Comparison of ENCODE assay signal across 8 cellular contexts in the genomic region with DNA sequence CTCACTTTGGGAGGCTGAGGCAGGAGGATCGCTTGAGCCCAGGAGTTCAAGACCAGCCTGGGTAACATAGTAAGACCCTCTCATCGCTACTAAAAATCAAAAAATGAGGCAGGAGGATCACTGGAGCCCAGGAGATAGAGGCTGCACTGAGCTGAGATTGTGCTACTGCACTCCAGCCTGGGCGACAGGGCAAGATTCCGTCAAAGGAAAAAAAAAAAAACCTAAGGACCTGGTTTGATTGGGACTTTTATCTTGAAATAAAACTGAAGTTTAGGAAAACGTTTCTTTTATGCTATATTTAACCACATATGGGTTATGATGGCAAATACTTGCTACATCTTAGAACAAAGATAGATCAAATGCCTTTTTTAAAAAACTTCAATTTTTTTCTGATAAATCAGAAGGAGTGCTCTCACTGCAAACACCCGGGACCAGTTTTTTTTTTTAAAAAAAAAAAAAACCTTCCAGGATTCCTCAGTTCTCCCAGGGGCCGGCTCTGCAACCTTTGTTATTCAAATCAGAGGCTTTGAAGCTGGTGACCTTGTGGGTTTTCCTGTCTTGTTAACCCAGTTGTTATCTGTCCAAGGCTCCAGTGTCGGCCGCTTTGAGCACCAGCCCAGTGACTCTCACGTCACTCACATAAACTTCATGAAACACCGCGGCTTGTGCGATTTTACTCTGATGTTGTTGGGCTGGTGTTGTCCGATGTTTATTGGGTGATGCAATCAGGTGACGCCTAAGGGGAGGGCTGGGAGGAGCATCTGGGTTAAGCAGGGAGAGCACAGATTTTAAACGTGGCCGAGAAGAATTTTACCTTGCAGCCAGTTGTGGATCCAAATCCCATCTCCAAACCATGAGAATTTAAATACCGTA. TPM values are rescaled to one million over a fixed set of nuclear protein-coding genes. Genes with fewer than 3 reads are reported as not detected.
A peak's percentile ranks its signal among the peaks of the same experiment; 100 is the strongest.
DNase-seq lines count a peak whose midpoint lies in the region; ATAC-seq and TF ChIP-seq lines count a peak whose summit lies in the region.

No MANE protein-coding gene starts in this region.

- peak overlapping the region; percentile 0 for H3K27ac Mint-ChIP-seq in stimulated activated naive CD8-positive, alpha-beta T cell treated with anti-CD3 and anti-CD28 coated beads, Interleukin-15, Interleukin-2, amounts not matched to agents 100 ng/mL and 50 ng/mL, for 24 hours

- no peak for TF ChIP-seq CTCF in left lung (IDR thresholded peaks at IDR 0.05)

- H3K4me1 Mint-ChIP-seq in stimulated activated naive CD8-positive, alpha-beta T cell treated with anti-CD3 and anti-CD28 coated beads, Interleukin-15, Interleukin-2, amounts not matched to agents 100 ng/mL and 50 ng/mL, for 24 hours (ENCODE audit: low read depth): no peaks in the 10 kb centered on the region

- no peaks in the 10 kb centered on the region for H4K20me1 ChIP-seq in BLaER1 treated with 17β-estradiol and CSF1 and Interleukin-3, amounts not matched to agents 10 nM and 100 nM

- ATAC-seq in left lung: peak; percentile 91
- no peak for ATAC-seq in GM21528 (IDR thresholded peaks at IDR 0.05; ENCODE audit: low FRiP score, unreplicated experiment)
- ATAC-seq in HG02763 (IDR thresholded peaks at IDR 0.05; ENCODE audit: unreplicated experiment): no peak

- H3K27me3 Mint-ChIP-seq in stimulated activated naive CD8-positive, alpha-beta T cell treated with anti-CD3 and anti-CD28 coated beads, Interleukin-15, Interleukin-2, amounts not matched to agents 100 ng/mL and 50 ng/mL, for 24 hours: no peaks in the 10 kb centered on the region

- peak overlapping the region; percentile 62 to 94 (median 76) for H3K4me2 ChIP-seq in BLaER1 treated with 17β-estradiol and CSF1 and Interleukin-3, amounts not matched to agents 10 nM and 100 nM

- intact Hi-C loops in left lung (cut with DNase I): no loop called here

- DNase-seq in RPMI7951 (ENCODE audit: low read depth) (peak; percentile 49), left lung (peak in 1 of 2 donors; percentile 55)
- peak; percentile 39 for DNase-seq in central memory CD4-positive, alpha-beta T cell

- no peaks in the 10 kb centered on the region for H3K9me3 ChIP-seq in BLaER1 treated with 17β-estradiol and CSF1 and Interleukin-3, amounts not matched to agents 10 nM and 100 nM (replicated peaks in 1 of 11)
- H3K9me3 ChIP-seq in HUES6 (ENCODE audit: control insufficient read depth, insufficient read depth, low read depth, low read length) (no peaks in the 10 kb centered on the region), left lung (no peaks in the 10 kb centered on the region)

- H3K4me3 ChIP-seq in BLaER1 treated with 17β-estradiol and CSF1 and Interleukin-3, amounts not matched to agents 10 nM and 100 nM: peak overlapping the region in 3 of 10 experiments; percentile 6 to 34 (median 11); a peak in 3 of 20 replicates
- H3K4me3 ChIP-seq in HUES6 (ENCODE audit: low read depth, low read length) (peak overlapping the region; percentile 33), left lung (no peak overlapping the region)

- peak overlapping the region in 9 of 11 experiments; percentile 18 to 66 (median 56); a peak in 15 of 22 replicates for H3K9ac ChIP-seq in BLaER1 treated with 17β-estradiol and CSF1 and Interleukin-3, amounts not matched to agents 10 nM and 100 nM
- H3K9ac ChIP-seq in HUES6 (ENCODE audit: low read length): peak overlapping the region; percentile 84

- peaks cover 15 to 46% (median 31%) of the 10 kb centered on the region in 10 experiments; a peak in 19 of 20 replicates for H3K4me1 ChIP-seq in BLaER1 treated with 17β-estradiol and CSF1 and Interleukin-3, amounts not matched to agents 10 nM and 100 nM
- H3K4me1 ChIP-seq in HUES6 (ENCODE audit: control insufficient read depth, insufficient read depth, low read length) (peaks cover 29% of the 10 kb centered on the region), left lung (no peaks in the 10 kb centered on the region)

- no peaks in the 10 kb centered on the region for H3K27me3 ChIP-seq in BLaER1 treated with 17β-estradiol and CSF1 and Interleukin-3, amounts not matched to agents 10 nM and 100 nM
- no peaks in the 10 kb centered on the region for H3K27me3 ChIP-seq in HUES6 (ENCODE audit: control insufficient read depth, insufficient read depth, low read length)
- H3K27me3 ChIP-seq in left lung: peaks cover 0 to 5% of the 10 kb centered on the region in 2 donors

- peak overlapping the region in 9 of 11 experiments; percentile 16 to 57 (median 49); a peak in 13 of 22 replicates for H3K27ac ChIP-seq in BLaER1 treated with 17β-estradiol and CSF1 and Interleukin-3, amounts not matched to agents 10 nM and 100 nM
- H3K27ac ChIP-seq in HUES6 (ENCODE audit: low read depth, low read length): peak overlapping the region; percentile 68
- no peak overlapping the region for H3K27ac ChIP-seq in left lung

- H3K36me3 Mint-ChIP-seq in stimulated activated naive CD8-positive, alpha-beta T cell treated with anti-CD3 and anti-CD28 coated beads, Interleukin-15, Interleukin-2, amounts not matched to agents 100 ng/mL and 50 ng/mL, for 24 hours (ENCODE audit: low read depth): no peaks in the 10 kb centered on the region

- no peaks in the 10 kb centered on the region for H3K9me3 Mint-ChIP-seq in stimulated activated naive CD8-positive, alpha-beta T cell treated with anti-CD3 and anti-CD28 coated beads, Interleukin-15, Interleukin-2, amounts not matched to agents 100 ng/mL and 50 ng/mL, for 24 hours

- no peaks in the 10 kb centered on the region for H3K36me3 ChIP-seq in BLaER1 treated with 17β-estradiol and CSF1 and Interleukin-3, amounts not matched to agents 10 nM and 100 nM
- H3K36me3 ChIP-seq in HUES6 (ENCODE audit: control insufficient read depth, insufficient read depth, low read length): no peaks in the 10 kb centered on the region
- H3K36me3 ChIP-seq in left lung: no peaks in the 10 kb centered on the region

- no peak overlapping the region for H3K4me3 Mint-ChIP-seq in stimulated activated naive CD8-positive, alpha-beta T cell treated with anti-CD3 and anti-CD28 coated beads, Interleukin-15, Interleukin-2, amounts not matched to agents 100 ng/mL and 50 ng/mL, for 24 hours

RNA-seq across cellular contexts. Expression of a gene that starts 10.5 kb away (rescaled TPM):
- not detected in 2 replicates for total RNA-seq in RPMI7951 (2014; rRNA removed; shearing (Covaris generic))
- not detected for total RNA-seq in left lung

RNA-seq across cellular contexts. Expression of a gene that starts 24.7 kb away (rescaled TPM):
- not detected in 2 replicates for total RNA-seq in RPMI7951 (2014; rRNA removed; shearing (Covaris generic))
- total RNA-seq in left lung: not detected

Comparison
In these comparisons a context has a peak if more than half of its experiments do, and no peak if none do; other contexts are left out.
1. H3K27ac ChIP-seq: peak in BLaER1 treated with 17β-estradiol and CSF1 and Interleukin-3, amounts not matched to agents 10 nM and 100 nM (9 of 11) and HUES6 (single experiment); none in left lung (0 of 2).